Comparison of ENCODE assay signal across 1 cellular context in the genomic region with DNA sequence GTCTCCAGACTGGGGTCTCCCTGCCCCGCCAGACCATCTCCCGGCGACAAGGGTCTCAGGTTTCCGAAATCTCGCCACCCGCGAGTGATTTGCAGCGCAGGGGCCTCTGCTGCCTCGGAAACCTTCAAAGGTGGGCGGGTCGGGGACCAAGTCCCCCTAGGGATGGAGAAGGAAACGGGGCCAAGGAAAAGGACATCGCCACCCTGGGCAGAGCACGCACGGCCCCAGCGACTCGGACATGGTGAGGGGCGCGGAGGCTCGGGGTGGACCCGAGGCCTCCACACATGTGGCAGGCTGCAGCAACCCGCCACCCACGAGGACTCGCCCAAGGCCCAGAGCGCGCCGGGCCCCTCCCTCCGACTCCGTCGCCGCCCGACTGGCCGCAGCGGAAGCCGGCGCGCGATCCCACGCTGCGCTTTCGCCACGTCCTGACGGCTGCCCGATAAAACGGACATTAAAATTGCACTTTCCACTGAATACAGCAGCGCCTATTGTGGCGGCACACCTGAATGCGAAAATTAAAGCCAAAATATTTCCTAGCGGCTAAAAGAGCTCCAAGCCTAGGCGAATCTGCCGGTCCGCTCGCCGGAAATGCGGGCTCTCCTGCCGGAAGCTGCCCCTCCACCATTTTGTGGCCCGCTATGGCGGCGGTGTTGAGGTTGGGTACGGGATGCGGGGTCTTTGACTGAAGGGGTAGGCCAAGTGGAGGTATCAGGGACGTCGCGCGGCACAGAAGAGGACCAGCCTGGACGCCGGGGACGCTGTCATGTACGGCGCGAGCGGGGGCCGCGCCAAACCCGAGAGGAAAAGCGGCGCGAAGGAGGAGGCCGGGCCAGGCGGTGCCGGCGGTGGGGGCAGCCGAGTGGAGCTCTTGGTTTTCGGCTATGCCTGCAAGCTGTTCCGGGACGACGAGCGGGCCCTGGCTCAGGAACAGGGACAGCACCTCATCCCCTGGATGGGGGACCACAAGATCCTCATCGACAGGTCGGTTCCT.
TF ChIP-seq lines count a peak whose summit lies in the region.

A gene (plus strand): TSS at position 627 of the 994 bp plus-strand sequence. CDS start 140 bp downstream, at position 767.

TF ChIP-seq in HepG2, 621 proteins besides CTCF, POLR2A, EP300 and RAD21 (continued from another document and continues in another):
- TF ChIP-seq, protein P1, sequence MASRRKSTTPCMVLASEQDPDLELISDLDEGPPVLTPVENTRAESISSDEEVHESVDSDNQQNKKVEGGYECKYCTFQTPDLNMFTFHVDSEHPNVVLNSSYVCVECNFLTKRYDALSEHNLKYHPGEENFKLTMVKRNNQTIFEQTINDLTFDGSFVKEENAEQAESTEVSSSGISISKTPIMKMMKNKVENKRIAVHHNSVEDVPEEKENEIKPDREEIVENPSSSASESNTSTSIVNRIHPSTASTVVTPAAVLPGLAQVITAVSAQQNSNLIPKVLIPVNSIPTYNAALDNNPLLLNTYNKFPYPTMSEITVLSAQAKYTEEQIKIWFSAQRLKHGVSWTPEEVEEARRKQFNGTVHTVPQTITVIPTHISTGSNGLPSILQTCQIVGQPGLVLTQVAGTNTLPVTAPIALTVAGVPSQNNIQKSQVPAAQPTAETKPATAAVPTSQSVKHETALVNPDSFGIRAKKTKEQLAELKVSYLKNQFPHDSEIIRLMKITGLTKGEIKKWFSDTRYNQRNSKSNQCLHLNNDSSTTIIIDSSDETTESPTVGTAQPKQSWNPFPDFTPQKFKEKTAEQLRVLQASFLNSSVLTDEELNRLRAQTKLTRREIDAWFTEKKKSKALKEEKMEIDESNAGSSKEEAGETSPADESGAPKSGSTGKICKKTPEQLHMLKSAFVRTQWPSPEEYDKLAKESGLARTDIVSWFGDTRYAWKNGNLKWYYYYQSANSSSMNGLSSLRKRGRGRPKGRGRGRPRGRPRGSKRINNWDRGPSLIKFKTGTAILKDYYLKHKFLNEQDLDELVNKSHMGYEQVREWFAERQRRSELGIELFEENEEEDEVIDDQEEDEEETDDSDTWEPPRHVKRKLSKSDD (CRISPR knock-in tag; IDR thresholded peaks at IDR 0.05; ENCODE audit: low read depth), result no peak
- TF ChIP-seq, protein P2, sequence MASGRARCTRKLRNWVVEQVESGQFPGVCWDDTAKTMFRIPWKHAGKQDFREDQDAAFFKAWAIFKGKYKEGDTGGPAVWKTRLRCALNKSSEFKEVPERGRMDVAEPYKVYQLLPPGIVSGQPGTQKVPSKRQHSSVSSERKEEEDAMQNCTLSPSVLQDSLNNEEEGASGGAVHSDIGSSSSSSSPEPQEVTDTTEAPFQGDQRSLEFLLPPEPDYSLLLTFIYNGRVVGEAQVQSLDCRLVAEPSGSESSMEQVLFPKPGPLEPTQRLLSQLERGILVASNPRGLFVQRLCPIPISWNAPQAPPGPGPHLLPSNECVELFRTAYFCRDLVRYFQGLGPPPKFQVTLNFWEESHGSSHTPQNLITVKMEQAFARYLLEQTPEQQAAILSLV (CRISPR knock-in tag; IDR thresholded peaks at IDR 0.05; ENCODE audit: borderline replicate concordance), result peak; percentile 81; the same call in 1 of the 2 replicates
- TF ChIP-seq HOXA5 (CRISPR knock-in tag; IDR thresholded peaks at IDR 0.05), result peak; percentile 89; the same call in 1 of the 2 replicates
- TF ChIP-seq, protein P3, sequence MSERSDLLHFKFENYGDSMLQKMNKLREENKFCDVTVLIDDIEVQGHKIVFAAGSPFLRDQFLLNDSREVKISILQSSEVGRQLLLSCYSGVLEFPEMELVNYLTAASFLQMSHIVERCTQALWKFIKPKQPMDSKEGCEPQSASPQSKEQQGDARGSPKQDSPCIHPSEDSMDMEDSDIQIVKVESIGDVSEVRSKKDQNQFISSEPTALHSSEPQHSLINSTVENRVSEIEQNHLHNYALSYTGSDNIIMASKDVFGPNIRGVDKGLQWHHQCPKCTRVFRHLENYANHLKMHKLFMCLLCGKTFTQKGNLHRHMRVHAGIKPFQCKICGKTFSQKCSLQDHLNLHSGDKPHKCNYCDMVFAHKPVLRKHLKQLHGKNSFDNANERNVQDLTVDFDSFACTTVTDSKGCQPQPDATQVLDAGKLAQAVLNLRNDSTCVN (CRISPR knock-in tag; IDR thresholded peaks at IDR 0.05; ENCODE audit: borderline replicate concordance), result 0 out of 2 replicates have a peak, but pooled peaks have one; percentile 15
- TF ChIP-seq, protein P4, sequence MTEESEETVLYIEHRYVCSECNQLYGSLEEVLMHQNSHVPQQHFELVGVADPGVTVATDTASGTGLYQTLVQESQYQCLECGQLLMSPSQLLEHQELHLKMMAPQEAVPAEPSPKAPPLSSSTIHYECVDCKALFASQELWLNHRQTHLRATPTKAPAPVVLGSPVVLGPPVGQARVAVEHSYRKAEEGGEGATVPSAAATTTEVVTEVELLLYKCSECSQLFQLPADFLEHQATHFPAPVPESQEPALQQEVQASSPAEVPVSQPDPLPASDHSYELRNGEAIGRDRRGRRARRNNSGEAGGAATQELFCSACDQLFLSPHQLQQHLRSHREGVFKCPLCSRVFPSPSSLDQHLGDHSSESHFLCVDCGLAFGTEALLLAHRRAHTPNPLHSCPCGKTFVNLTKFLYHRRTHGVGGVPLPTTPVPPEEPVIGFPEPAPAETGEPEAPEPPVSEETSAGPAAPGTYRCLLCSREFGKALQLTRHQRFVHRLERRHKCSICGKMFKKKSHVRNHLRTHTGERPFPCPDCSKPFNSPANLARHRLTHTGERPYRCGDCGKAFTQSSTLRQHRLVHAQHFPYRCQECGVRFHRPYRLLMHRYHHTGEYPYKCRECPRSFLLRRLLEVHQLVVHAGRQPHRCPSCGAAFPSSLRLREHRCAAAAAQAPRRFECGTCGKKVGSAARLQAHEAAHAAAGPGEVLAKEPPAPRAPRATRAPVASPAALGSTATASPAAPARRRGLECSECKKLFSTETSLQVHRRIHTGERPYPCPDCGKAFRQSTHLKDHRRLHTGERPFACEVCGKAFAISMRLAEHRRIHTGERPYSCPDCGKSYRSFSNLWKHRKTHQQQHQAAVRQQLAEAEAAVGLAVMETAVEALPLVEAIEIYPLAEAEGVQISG (CRISPR knock-in tag; IDR thresholded peaks at IDR 0.05), result peak; percentile 92
- no peak; the same call in 1 of the 2 replicates for TF ChIP-seq ZNF44 (CRISPR knock-in tag; IDR thresholded peaks at IDR 0.05)
- 0 out of 2 replicates have a peak, but pooled peaks have one; percentile 30 for TF ChIP-seq ZNF224 (CRISPR knock-in tag; IDR thresholded peaks at IDR 0.05)
- peak; percentile 55 for TF ChIP-seq ZSCAN9 (CRISPR knock-in tag; IDR thresholded peaks at IDR 0.05; ENCODE audit: borderline replicate concordance)
- TF ChIP-seq, protein P5, sequence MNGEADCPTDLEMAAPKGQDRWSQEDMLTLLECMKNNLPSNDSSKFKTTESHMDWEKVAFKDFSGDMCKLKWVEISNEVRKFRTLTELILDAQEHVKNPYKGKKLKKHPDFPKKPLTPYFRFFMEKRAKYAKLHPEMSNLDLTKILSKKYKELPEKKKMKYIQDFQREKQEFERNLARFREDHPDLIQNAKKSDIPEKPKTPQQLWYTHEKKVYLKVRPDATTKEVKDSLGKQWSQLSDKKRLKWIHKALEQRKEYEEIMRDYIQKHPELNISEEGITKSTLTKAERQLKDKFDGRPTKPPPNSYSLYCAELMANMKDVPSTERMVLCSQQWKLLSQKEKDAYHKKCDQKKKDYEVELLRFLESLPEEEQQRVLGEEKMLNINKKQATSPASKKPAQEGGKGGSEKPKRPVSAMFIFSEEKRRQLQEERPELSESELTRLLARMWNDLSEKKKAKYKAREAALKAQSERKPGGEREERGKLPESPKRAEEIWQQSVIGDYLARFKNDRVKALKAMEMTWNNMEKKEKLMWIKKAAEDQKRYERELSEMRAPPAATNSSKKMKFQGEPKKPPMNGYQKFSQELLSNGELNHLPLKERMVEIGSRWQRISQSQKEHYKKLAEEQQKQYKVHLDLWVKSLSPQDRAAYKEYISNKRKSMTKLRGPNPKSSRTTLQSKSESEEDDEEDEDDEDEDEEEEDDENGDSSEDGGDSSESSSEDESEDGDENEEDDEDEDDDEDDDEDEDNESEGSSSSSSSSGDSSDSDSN (CRISPR knock-in tag; IDR thresholded peaks at IDR 0.05), result peak; percentile 73
- TF ChIP-seq, protein P6, sequence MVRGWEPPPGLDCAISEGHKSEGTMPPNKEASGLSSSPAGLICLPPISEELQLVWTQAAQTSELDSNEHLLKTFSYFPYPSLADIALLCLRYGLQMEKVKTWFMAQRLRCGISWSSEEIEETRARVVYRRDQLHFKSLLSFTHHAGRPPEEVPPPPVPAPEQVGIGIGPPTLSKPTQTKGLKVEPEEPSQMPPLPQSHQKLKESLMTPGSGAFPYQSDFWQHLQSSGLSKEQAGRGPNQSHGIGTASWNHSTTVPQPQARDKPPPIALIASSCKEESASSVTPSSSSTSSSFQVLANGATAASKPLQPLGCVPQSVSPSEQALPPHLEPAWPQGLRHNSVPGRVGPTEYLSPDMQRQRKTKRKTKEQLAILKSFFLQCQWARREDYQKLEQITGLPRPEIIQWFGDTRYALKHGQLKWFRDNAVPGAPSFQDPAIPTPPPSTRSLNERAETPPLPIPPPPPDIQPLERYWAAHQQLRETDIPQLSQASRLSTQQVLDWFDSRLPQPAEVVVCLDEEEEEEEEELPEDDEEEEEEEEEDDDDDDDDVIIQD (CRISPR knock-in tag; IDR thresholded peaks at IDR 0.05; ENCODE audit: low read depth), result no peak
- TF ChIP-seq, protein P7, sequence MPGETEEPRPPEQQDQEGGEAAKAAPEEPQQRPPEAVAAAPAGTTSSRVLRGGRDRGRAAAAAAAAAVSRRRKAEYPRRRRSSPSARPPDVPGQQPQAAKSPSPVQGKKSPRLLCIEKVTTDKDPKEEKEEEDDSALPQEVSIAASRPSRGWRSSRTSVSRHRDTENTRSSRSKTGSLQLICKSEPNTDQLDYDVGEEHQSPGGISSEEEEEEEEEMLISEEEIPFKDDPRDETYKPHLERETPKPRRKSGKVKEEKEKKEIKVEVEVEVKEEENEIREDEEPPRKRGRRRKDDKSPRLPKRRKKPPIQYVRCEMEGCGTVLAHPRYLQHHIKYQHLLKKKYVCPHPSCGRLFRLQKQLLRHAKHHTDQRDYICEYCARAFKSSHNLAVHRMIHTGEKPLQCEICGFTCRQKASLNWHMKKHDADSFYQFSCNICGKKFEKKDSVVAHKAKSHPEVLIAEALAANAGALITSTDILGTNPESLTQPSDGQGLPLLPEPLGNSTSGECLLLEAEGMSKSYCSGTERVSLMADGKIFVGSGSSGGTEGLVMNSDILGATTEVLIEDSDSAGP (CRISPR knock-in tag; IDR thresholded peaks at IDR 0.05; ENCODE audit: borderline replicate concordance), result peak; percentile 88; the same call in 1 of the 2 replicates
- peak; percentile 68; the same call in 1 of the 2 replicates for TF ChIP-seq MAZ (IDR thresholded peaks at IDR 0.05; ENCODE audit: borderline replicate concordance, low read depth, low read length)
- peak; percentile 92 for TF ChIP-seq MAZ (CRISPR knock-in tag; IDR thresholded peaks at IDR 0.05; ENCODE audit: low read depth)
- TF ChIP-seq ZSCAN25 (CRISPR knock-in tag; IDR thresholded peaks at IDR 0.05), result peak; percentile 57; the same call in 1 of the 2 replicates
- no peak for TF ChIP-seq KLF11 (CRISPR knock-in tag; IDR thresholded peaks at IDR 0.05)
- no peak for TF ChIP-seq ZNF30 (CRISPR knock-in tag; IDR thresholded peaks at IDR 0.05)
- TF ChIP-seq, protein P8, sequence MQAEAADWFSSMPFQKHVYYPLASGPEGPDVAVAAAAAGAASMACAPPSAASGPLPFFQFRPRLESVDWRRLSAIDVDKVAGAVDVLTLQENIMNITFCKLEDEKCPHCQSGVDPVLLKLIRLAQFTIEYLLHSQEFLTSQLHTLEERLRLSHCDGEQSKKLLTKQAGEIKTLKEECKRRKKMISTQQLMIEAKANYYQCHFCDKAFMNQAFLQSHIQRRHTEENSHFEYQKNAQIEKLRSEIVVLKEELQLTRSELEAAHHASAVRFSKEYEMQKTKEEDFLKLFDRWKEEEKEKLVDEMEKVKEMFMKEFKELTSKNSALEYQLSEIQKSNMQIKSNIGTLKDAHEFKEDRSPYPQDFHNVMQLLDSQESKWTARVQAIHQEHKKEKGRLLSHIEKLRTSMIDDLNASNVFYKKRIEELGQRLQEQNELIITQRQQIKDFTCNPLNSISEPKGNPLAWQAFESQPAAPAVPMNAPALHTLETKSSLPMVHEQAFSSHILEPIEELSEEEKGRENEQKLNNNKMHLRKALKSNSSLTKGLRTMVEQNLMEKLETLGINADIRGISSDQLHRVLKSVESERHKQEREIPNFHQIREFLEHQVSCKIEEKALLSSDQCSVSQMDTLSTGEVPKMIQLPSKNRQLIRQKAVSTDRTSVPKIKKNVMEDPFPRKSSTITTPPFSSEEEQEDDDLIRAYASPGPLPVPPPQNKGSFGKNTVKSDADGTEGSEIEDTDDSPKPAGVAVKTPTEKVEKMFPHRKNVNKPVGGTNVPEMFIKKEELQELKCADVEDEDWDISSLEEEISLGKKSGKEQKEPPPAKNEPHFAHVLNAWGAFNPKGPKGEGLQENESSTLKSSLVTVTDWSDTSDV (CRISPR knock-in tag; IDR thresholded peaks at IDR 0.05), result peak; percentile 85
